ENCODE assay signal across 8 cellular contexts in the genomic region with DNA sequence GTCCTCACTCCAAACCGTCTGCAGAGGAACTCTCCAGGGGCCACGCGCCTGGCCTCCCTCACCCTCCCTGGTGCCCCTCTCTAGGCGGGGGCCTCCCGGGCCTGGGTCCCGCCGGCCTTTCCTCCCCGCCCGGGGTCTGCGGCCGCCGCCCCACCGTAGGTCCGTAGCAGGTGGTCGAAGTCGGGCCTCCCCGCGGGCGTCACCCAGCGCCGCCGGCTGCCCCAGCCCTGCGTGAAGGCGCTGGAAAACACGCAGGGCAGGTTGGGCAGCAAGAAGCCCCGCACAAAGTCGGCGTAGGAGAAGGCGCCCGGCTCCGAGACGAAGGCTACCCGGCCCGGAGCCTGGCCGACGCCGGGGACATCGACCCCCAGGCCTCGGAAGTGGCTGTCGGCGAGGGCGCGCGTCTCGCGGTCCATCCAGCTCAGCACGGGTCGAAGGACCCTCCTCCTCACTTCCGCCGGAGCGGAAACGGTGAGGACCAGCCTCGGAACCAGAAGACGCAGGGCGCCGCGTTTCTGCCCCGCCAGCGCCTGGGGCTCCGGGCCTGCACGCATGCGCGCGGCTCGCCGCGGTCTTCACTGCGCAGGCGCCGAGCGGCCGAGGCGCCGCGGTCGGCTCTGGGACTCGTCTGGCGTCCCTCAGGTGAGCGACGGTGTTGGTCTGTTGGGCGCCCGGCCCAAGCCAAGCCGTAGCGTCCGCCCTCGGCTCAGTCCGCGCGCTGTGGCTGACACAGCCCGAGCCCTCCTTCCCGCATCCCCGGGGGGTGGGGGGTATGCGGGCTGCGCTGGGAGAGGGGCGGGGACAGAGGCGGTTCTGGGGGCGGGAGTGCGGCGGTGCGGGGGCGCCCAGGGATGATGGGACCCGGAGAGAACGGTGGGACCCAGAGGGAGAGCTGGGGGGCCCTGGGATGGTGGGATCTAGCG. TPM values are rescaled to one million over a fixed set of nuclear protein-coding genes. Genes with fewer than 3 reads are reported as not detected.
DNase-seq lines count a peak whose midpoint lies in the region; ATAC-seq and TF ChIP-seq lines count a peak whose summit lies in the region.

JMJD4 (minus strand) TSS at position 445 of the 923 bp plus-strand sequence; CDS start at position 416, 29 bp downstream.
A gene with protein sequence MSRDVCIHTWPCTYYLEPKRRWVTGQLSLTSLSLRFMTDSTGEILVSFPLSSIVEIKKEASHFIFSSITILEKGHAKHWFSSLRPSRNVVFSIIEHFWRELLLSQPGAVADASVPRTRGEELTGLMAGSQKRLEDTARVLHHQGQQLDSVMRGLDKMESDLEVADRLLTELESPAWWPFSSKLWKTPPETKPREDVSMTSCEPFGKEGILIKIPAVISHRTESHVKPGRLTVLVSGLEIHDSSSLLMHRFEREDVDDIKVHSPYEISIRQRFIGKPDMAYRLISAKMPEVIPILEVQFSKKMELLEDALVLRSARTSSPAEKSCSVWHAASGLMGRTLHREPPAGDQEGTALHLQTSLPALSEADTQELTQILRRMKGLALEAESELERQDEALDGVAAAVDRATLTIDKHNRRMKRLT (plus strand): TSS at position 578 of the 923 bp plus-strand sequence. CDS start 12,302 bp downstream, outside the sequence.

- under 1% methylated on average over 56 of the region's 104 CpGs for WGBS in prostate gland

- no peaks in the 10 kb centered on the region for H3K9me3 Mint-ChIP-seq in T-helper 1 cell treated with Interleukin-12 subunit alpha and Interleukin-12 subunit beta and Interleukin-4 antibody, amounts not matched to agents 30 μg/mL and 1 μg/mL, for 36 hours

- H3K4me1 ChIP-seq in left ventricle myocardium inferior (peaks cover 47% of the 10 kb centered on the region), prostate gland (replicated peaks) (no peaks in the 10 kb centered on the region)

- H3K9me3 ChIP-seq in left ventricle myocardium inferior (replicated peaks) (no peaks in the 10 kb centered on the region), prostate gland (no peaks in the 10 kb centered on the region)

- no peaks in the 10 kb centered on the region for H3K27me3 ChIP-seq in left ventricle myocardium inferior (ENCODE audit: low read depth)
- H3K27me3 ChIP-seq in prostate gland (replicated peaks; ENCODE audit: insufficient read depth): no peaks in the 10 kb centered on the region

- peak within 1 kb of the TSS; percentile 97 for H3K4me3 Mint-ChIP-seq in T-helper 1 cell treated with Interleukin-12 subunit alpha and Interleukin-12 subunit beta and Interleukin-4 antibody, amounts not matched to agents 30 μg/mL and 1 μg/mL, for 36 hours

- ATAC-seq in HG02870 (IDR thresholded peaks at IDR 0.05; ENCODE audit: unreplicated experiment): peak; percentile 89

- H3K27ac ChIP-seq in left ventricle myocardium inferior (replicated peaks) (peak within 1 kb of the TSS; percentile 89), prostate gland (peak within 1 kb of the TSS; percentile 83 to 89)

- DNase-seq in NCI-H146 (lab: John Stamatoyannopoulos, UW) (peak; percentile 91), amniotic stem cell (lab: John Stamatoyannopoulos, UW) (peak; percentile 74), left ventricle myocardium inferior (peak; percentile 91), prostate gland (ENCODE audit: low spot score) (peak; percentile 86), ureter (ENCODE audit: low spot score) (peak; percentile 94)

- peaks cover 9% of the 10 kb centered on the region for H3K36me3 Mint-ChIP-seq in T-helper 1 cell treated with Interleukin-12 subunit alpha and Interleukin-12 subunit beta and Interleukin-4 antibody, amounts not matched to agents 30 μg/mL and 1 μg/mL, for 36 hours (ENCODE audit: low read depth)

- H3K27ac Mint-ChIP-seq in T-helper 1 cell treated with Interleukin-12 subunit alpha and Interleukin-12 subunit beta and Interleukin-4 antibody, amounts not matched to agents 30 μg/mL and 1 μg/mL, for 36 hours: peak within 1 kb of the TSS; percentile 91

- H3K36me3 ChIP-seq in left ventricle myocardium inferior: peaks cover 22% of the 10 kb centered on the region
- H3K36me3 ChIP-seq in prostate gland: peaks cover 0 to 3% of the 10 kb centered on the region in 2 donors

- H3K27me3 Mint-ChIP-seq in T-helper 1 cell treated with Interleukin-12 subunit alpha and Interleukin-12 subunit beta and Interleukin-4 antibody, amounts not matched to agents 30 μg/mL and 1 μg/mL, for 36 hours (ENCODE audit: low read depth): no peaks in the 10 kb centered on the region

- no peak for TF ChIP-seq CTCF in left ventricle myocardium inferior (IDR thresholded peaks at IDR 0.05; ENCODE audit: borderline replicate concordance)
- peak in 2 of 4 experiments; percentile 24 to 27 for TF ChIP-seq CTCF in prostate gland (IDR thresholded peaks at IDR 0.05)

- H3K4me1 Mint-ChIP-seq in T-helper 1 cell treated with Interleukin-12 subunit alpha and Interleukin-12 subunit beta and Interleukin-4 antibody, amounts not matched to agents 30 μg/mL and 1 μg/mL, for 36 hours (ENCODE audit: low read depth): peaks cover 23% of the 10 kb centered on the region

- intact Hi-C loops in left ventricle myocardium inferior (cut with micrococcal nuclease): no loop called here
- intact Hi-C loops in prostate gland (cut with DNase I): loop anchor here (2.0 to 5.0 kb wide), 2 partner anchors 22 to 173 kb away; partner anchors contain the start of gene ZNF678

- peak; percentile 93 for TF ChIP-seq POLR2A in GM15510 (IDR thresholded peaks at IDR 0.05; ENCODE audit: borderline replicate concordance, extremely low read depth, insufficient read length)
- peak; percentile 76 for TF ChIP-seq POLR2A in prostate gland (IDR thresholded peaks at IDR 0.05)

- H3K4me3 ChIP-seq in left ventricle myocardium inferior (peak within 1 kb of the TSS; percentile 84), prostate gland (peak within 1 kb of the TSS; percentile 90 to 93)

RNA-seq across cellular contexts. Expression of gene JMJD4, which starts in this region (rescaled TPM):
- total RNA-seq in left ventricle myocardium inferior: 7.0 TPM
- 10 to 100 TPM; 29.8 to 38.3 TPM for total RNA-seq in prostate gland
- total RNA-seq in ureter: 21.3 TPM

RNA-seq across cellular contexts. Expression of the second gene that starts in this region (rescaled TPM):
- total RNA-seq in left ventricle myocardium inferior: 45.9 TPM
- total RNA-seq in prostate gland: 10 to 100 TPM; 51.6 to 74.7 TPM
- total RNA-seq in ureter: 31.1 TPM

Comparison
In these comparisons a context has a peak if more than half of its experiments do, and no peak if none do; other contexts are left out.
1. Peak in every context shown above with its lines: DNase-seq, ATAC-seq, H3K4me3 ChIP-seq and H3K27ac ChIP-seq.